9 cellular contexts compared by ENCODE assay signal in genomic region chr4:140003851-140004579, GRCh38.
DNase-seq lines count a peak whose midpoint lies in the region; ATAC-seq and TF ChIP-seq lines count a peak whose summit lies in the region.
"Had no signal": no experiment of that assay in that cellular context is flagged by ENCODE, and none has a peak within 500 bp of the region (broad histone marks: within the 10 kb centered on the region; RNA-seq: fewer than 3 reads in every experiment).

No MANE protein-coding gene starts in this region.

- TF ChIP-seq POLR2A in sigmoid colon (IDR thresholded peaks at IDR 0.05): no peak

- H3K4me1 Mint-ChIP-seq in H9 (peaks cover 26 to 35% of the 10 kb centered on the region in 2 experiments), brain (peaks cover 67% of the 10 kb centered on the region)

- H3K4me3 Mint-ChIP-seq in H9 (peak overlapping the region; percentile 55 to 74), brain (peak overlapping the region; percentile 80 to 86 (median 84))
- H3K4me3 Mint-ChIP-seq: stimulated activated naive CD8-positive, alpha-beta T cell treated with anti-CD3 and anti-CD28 coated beads, Interleukin-15, Interleukin-2, amounts not matched to agents 100 ng/mL and 50 ng/mL, for 24 hours had no signal

- H2AK5ac ChIP-seq in H9 (ENCODE audit: insufficient read length, low read length): no peak overlapping the region

- no peak overlapping the region for H3K56ac ChIP-seq in H9 (ENCODE audit: insufficient read length, low read depth, low read length)

- H3K27ac Mint-ChIP-seq in H9 (no peak overlapping the region), brain (peak overlapping the region; percentile 94 to 99 (median 96))
- H3K27ac Mint-ChIP-seq: stimulated activated naive CD8-positive, alpha-beta T cell treated with anti-CD3 and anti-CD28 coated beads, Interleukin-15, Interleukin-2, amounts not matched to agents 100 ng/mL and 50 ng/mL, for 24 hours had no signal

- H2BK12ac ChIP-seq in H9 (ENCODE audit: insufficient read length, low read depth, low read length): no peak overlapping the region

- TF ChIP-seq CTCF in H9 (conservative IDR thresholded peaks at IDR 0.05) (no peak), brain (conservative IDR thresholded peaks at IDR 0.05) (no peak), sigmoid colon (IDR thresholded peaks at IDR 0.05) (no peak)

- no peak overlapping the region for H2BK5ac ChIP-seq in H9 (ENCODE audit: insufficient read length, low read length)

- H3K4me1 ChIP-seq in H9 (ENCODE audit: insufficient read depth, low read length): 0 out of 2 replicates have a peak, but pooled peaks cover 2% of the 10 kb centered on the region
- H3K4me1 ChIP-seq in iPS-20b (ENCODE audit: insufficient read depth, low read length): peaks cover 20% of the 10 kb centered on the region; the same call in 1 of the 2 replicates
- H3K4me1 ChIP-seq in sigmoid colon: peaks cover 0 to 26% (median 20%) of the 10 kb centered on the region in 4 donors

- WGBS in H9 (ENCODE audit: extremely low coverage, insufficient read length, low lambda C conversion rate): no CpG with 5 or more reads among the region's 7 CpGs
- WGBS in sigmoid colon, 2 donors: 84% methylated on average over 7 of the region's 7 CpGs

- no peaks in the 10 kb centered on the region for H3K79me1 ChIP-seq in H9 (ENCODE audit: insufficient read depth, low read depth, low read length, poor library complexity, severe bottlenecking)

- H3K36me3 ChIP-seq in iPS-20b (ENCODE audit: insufficient read depth, low read depth, low read length) (no peaks in the 10 kb centered on the region), sigmoid colon (no peaks in the 10 kb centered on the region)

- no peak overlapping the region for H3K9ac ChIP-seq in H9 (ENCODE audit: extremely low read depth, insufficient read length, low read length)
- peak overlapping the region; percentile 66; the same call in 1 of the 2 replicates for H3K9ac ChIP-seq in iPS-20b (ENCODE audit: low read depth, low read length)

- H3K4me3 ChIP-seq in iPS-20b (ENCODE audit: low read length): peak overlapping the region; percentile 61
- peak overlapping the region; percentile 9 to 46 (median 40) for H3K4me3 ChIP-seq in sigmoid colon

- H3K23ac ChIP-seq in H9 (ENCODE audit: insufficient read length, low read depth, low read length): no peak overlapping the region

- intact Hi-C loops in sigmoid colon (cut with DNase I): loop anchor here (10.0 kb wide), 1 partner anchor 269 kb away; no protein-coding TSS in a partner anchor

- no peaks in the 10 kb centered on the region for H3K9me3 Mint-ChIP-seq in H9
- peaks cover 0 to under 1% (median under 1%) of the 10 kb centered on the region in 5 experiments for H3K9me3 Mint-ChIP-seq in brain

- H3K4ac ChIP-seq in H9 (ENCODE audit: low read depth, low read length): no peak overlapping the region

- H4K20me1 ChIP-seq in H9 (ENCODE audit: control insufficient read depth, insufficient read depth, insufficient read length): no peaks in the 10 kb centered on the region

- H3T11ph ChIP-seq in H9 (ENCODE audit: low read length): no peak overlapping the region

- H4K5ac ChIP-seq in H9 (ENCODE audit: insufficient read length, low read depth, low read length): no peak overlapping the region

- peaks cover 14% of the 10 kb centered on the region for H3K27me3 Mint-ChIP-seq in H9 (ENCODE audit: low read depth)
- no peaks in the 10 kb centered on the region for H3K27me3 Mint-ChIP-seq in brain

- H3K79me2 ChIP-seq in H9 (ENCODE audit: insufficient read depth, low read length): no peaks in the 10 kb centered on the region

- H3K36me3 Mint-ChIP-seq in H9 (ENCODE audit: insufficient read depth in 1 of 3, low read depth in 3 of 3) (no peaks in the 10 kb centered on the region), brain (peaks cover 1% of the 10 kb centered on the region)

- no peak overlapping the region for H4K91ac ChIP-seq in H9 (ENCODE audit: insufficient read length, low read depth, low read length)

- H2BK20ac ChIP-seq in H9 (ENCODE audit: low read depth, low read length, poor library complexity, severe bottlenecking): no peak overlapping the region

- H2BK15ac ChIP-seq in H9 (ENCODE audit: low read depth, low read length): no peak overlapping the region

- H3K27ac ChIP-seq in H9 (ENCODE audit: insufficient read length, low read depth, low read length): no peak overlapping the region
- H3K27ac ChIP-seq in iPS-20b (ENCODE audit: low read length): no peak overlapping the region
- H3K27ac ChIP-seq in sigmoid colon: peak overlapping the region; percentile 7 to 59 (median 54)
- H3K27ac ChIP-seq in substantia nigra (ENCODE audit: low read depth, low read length, poor library complexity, severe bottlenecking): no peak overlapping the region

- no peak for DNase-seq in H9
- DNase-seq in sigmoid colon: no peak
- DNase-seq in substantia nigra (lab: John Stamatoyannopoulos, UW): no peak
- no peak for DNase-seq in activated CD8-positive, alpha-beta memory T cell treated with anti-CD3 and anti-CD28 coated beads, Interleukin-2, amount 50 U/mL, for 4 hours

- no peak overlapping the region for H2BK120ac ChIP-seq in H9 (ENCODE audit: low read depth, low read length, poor library complexity, severe bottlenecking)

- H3K23me2 ChIP-seq in H9 (ENCODE audit: insufficient read length, low read depth, low read length, poor library complexity, severe bottlenecking): peaks cover 4% of the 10 kb centered on the region

- H3K4me2 ChIP-seq in H9 (ENCODE audit: insufficient read depth, insufficient read length, low read length): peak overlapping the region; percentile 58

- H4K8ac ChIP-seq in H9 (replicated peaks; ENCODE audit: insufficient read length, low read depth, low read length): no peak overlapping the region

- H3K9me3 ChIP-seq in H9 (ENCODE audit: control insufficient read depth, low read depth, low read length): no peaks in the 10 kb centered on the region
- H3K9me3 ChIP-seq in iPS-20b (ENCODE audit: insufficient read depth, low read depth, low read length): no peaks in the 10 kb centered on the region
- no peaks in the 10 kb centered on the region for H3K9me3 ChIP-seq in sigmoid colon

- no peak overlapping the region for H3K14ac ChIP-seq in H9 (ENCODE audit: insufficient read depth, low read length)

- H2AFZ ChIP-seq in H9 (ENCODE audit: low read length): no peak overlapping the region

- TF ChIP-seq EP300 in sigmoid colon (IDR thresholded peaks at IDR 0.05): no peak

- H3K27me3 ChIP-seq in H9 (ENCODE audit: insufficient read depth, low read length) (no peaks in the 10 kb centered on the region), iPS-20b (ENCODE audit: insufficient read depth, low read length) (peaks cover 13% of the 10 kb centered on the region; the same call in 1 of the 2 replicates), sigmoid colon (no peaks in the 10 kb centered on the region)

- H3K18ac ChIP-seq in H9 (ENCODE audit: insufficient read length, low read depth, low read length): no peak overlapping the region

- ATAC-seq in GM18858 (IDR thresholded peaks at IDR 0.05; ENCODE audit: unreplicated experiment) (no peak), HG02759 (IDR thresholded peaks at IDR 0.05; ENCODE audit: unreplicated experiment) (no peak)

Comparison
In these comparisons a context has a peak if more than half of its experiments do, and no peak if none do; other contexts are left out.
1. H3K27ac ChIP-seq: peak in sigmoid colon (4 of 4); none in H9 (single experiment), iPS-20b (single experiment) and substantia nigra (single experiment).
2. H3K27ac Mint-ChIP-seq: peak in brain (5 of 5); none in H9 (0 of 3).